13 cellular contexts compared by ENCODE assay signal in the genomic region with DNA sequence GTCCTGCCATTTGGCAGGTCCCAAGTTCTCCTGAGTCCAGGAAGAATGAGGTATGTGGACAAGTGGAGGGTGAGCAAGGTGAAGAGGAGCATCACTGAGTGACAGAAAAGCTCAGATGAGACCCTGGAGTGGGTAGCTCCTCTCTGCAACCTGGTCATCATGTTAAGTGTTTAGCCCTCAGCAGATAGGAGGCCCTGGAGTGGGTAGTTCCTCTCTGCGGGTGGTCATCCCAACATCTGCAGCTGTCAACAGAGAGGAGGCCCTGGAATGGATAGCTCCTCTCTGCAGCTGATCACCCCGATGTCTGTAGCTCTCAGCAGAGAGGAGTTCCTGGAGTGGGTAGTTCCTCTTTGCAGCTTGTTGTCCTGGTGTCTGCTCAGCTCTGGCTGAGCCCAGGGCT.
"Had no signal": no experiment of that assay in that cellular context is flagged by ENCODE, and none has a peak within 500 bp of the region (broad histone marks: within the 10 kb centered on the region; RNA-seq: fewer than 3 reads in every experiment).

No MANE protein-coding gene starts in this region.

- H3K9me3 ChIP-seq: lower lobe of right lung had no signal

- ATAC-seq: activated CD4-positive, CD25-positive, alpha-beta regulatory T cell treated with anti-CD3 and anti-CD28 coated beads, Interleukin-2, amount 50 U/mL, for 24 hours; T-cell had no signal

- H3K36me3 ChIP-seq: lower lobe of right lung, neural progenitor cell, sigmoid colon had no signal

- H3K4me1 ChIP-seq: lower lobe of right lung, neural progenitor cell, spleen had no signal

- H3K27ac ChIP-seq: esophagus muscularis mucosa, lower lobe of right lung, neural progenitor cell, sigmoid colon, spleen had no signal

- H3K4me3 ChIP-seq: esophagus muscularis mucosa, lower lobe of right lung, neural progenitor cell, sigmoid colon, spleen had no signal

- H3K27me3 ChIP-seq: esophagus muscularis mucosa, neural progenitor cell, sigmoid colon, spleen had no signal

- DNase-seq: activated naive CD4-positive, alpha-beta T cell treated with anti-CD3 and anti-CD28 coated beads, Interleukin-2, amount 10 ng/mL, durations not matched to agents 7 days and 5 days; caudate nucleus; hippocampal formation; kidney glomerular epithelial cell; lower lobe of right lung; midbrain; sigmoid colon; T-cell; T-helper 9 cell had no signal
